18 cellular contexts compared by ENCODE assay signal in genomic region chr21:17796503-17796902, GRCh38. TPM values are rescaled to one million over a fixed set of nuclear protein-coding genes. Genes with fewer than 3 reads are reported as not detected.
A peak's percentile ranks its signal among the peaks of the same experiment; 100 is the strongest.
DNase-seq lines count a peak whose midpoint lies in the region; ATAC-seq and TF ChIP-seq lines count a peak whose summit lies in the region.
"Had no signal": no experiment of that assay in that cellular context is flagged by ENCODE, and none has a peak within 500 bp of the region (broad histone marks: within the 10 kb centered on the region; RNA-seq: fewer than 3 reads in every experiment).

No MANE protein-coding gene starts in this region.

- H3K27ac ChIP-seq in CD8-positive, alpha-beta T cell (ENCODE audit: low read depth, low read length): no peak overlapping the region
- H3K27ac ChIP-seq: epithelial cell of prostate, tibial nerve had no signal

- ATAC-seq in CD8-positive, alpha-beta T cell: no peak
- ATAC-seq in naive B cell (ENCODE audit: low read depth in 2 of 2) (no peak), Right ventricle myocardium superior (ENCODE audit: poor library complexity) (no peak)
- ATAC-seq: Right ventricle myocardium inferior had no signal

- H3K27ac Mint-ChIP-seq in CD8-positive, alpha-beta T cell: peak overlapping the region; percentile 90
- H3K27ac Mint-ChIP-seq in activated T-helper 2 cell treated with anti-CD3 and anti-CD28 coated beads, Interferon-gamma antibody, Interleukin-2, Interleukin-4, amounts not matched to agents 10 μg/mL and 5 μg/mL and 100 μg/mL, durations not matched to agents 14 hours and 24 hours and 36 hours: peak overlapping the region; percentile 69
- peak overlapping the region in 5 of 6 donors; percentile 1 to 76 (median 5) for H3K27ac Mint-ChIP-seq in naive B cell
- no peak overlapping the region for H3K27ac Mint-ChIP-seq in glutamatergic neuron (ENCODE audit: unreplicated experiment)

- H3K4me1 Mint-ChIP-seq in CD8-positive, alpha-beta T cell (ENCODE audit: low read depth): peaks cover 63% of the 10 kb centered on the region
- peaks cover 42% of the 10 kb centered on the region for H3K4me1 Mint-ChIP-seq in activated T-helper 2 cell treated with anti-CD3 and anti-CD28 coated beads, Interferon-gamma antibody, Interleukin-2, Interleukin-4, amounts not matched to agents 10 μg/mL and 5 μg/mL and 100 μg/mL, durations not matched to agents 14 hours and 24 hours and 36 hours (ENCODE audit: low read depth)
- peaks cover 10 to 30% (median 19%) of the 10 kb centered on the region in 3 donors for H3K4me1 Mint-ChIP-seq in naive B cell
- H3K4me1 Mint-ChIP-seq in glutamatergic neuron (ENCODE audit: low read depth, unreplicated experiment): peaks cover 4% of the 10 kb centered on the region

- TF ChIP-seq CTCF in CD8-positive, alpha-beta T cell (IDR thresholded peaks at IDR 0.05): no peak
- TF ChIP-seq CTCF in glutamatergic neuron (IDR thresholded peaks at IDR 0.05; ENCODE audit: partially characterized antibody, unreplicated experiment): no peak

- DNase-seq in CD8-positive, alpha-beta T cell: no peak
- DNase-seq in HuH-7.5 (ENCODE audit: low spot score) (peak; percentile 6), naive B cell (no peak), Right ventricle myocardium superior (no peak), Ammon's horn (ENCODE audit: low spot score) (no peak), glutamatergic neuron (no peak)
- DNase-seq in activated T-helper 2 cell treated with anti-CD3 and anti-CD28 coated beads, Interferon-gamma antibody, Interleukin-2, Interleukin-4, amounts not matched to agents 10 μg/mL and 5 μg/mL and 100 μg/mL, durations not matched to agents 14 hours and 24 hours and 36 hours (ENCODE audit: low spot score): no peak
- DNase-seq: activated CD4-positive, alpha-beta T cell treated with anti-CD3 and anti-CD28 coated beads for 4 hours; cortex of kidney; DMS153; NCI-H1694 treated with DMSO at 0.1 percent for 48 hours; NCI-H345; small intestine; stimulated activated CD4-positive, alpha-beta T cell treated with anti-CD3 and anti-CD28 coated beads, Interleukin-4, amount 100 ng/mL, for 4 hours; T-helper 9 cell had no signal

- peaks cover 48% of the 10 kb centered on the region for H3K36me3 Mint-ChIP-seq in CD8-positive, alpha-beta T cell
- peaks cover 63% of the 10 kb centered on the region for H3K36me3 Mint-ChIP-seq in activated T-helper 2 cell treated with anti-CD3 and anti-CD28 coated beads, Interferon-gamma antibody, Interleukin-2, Interleukin-4, amounts not matched to agents 10 μg/mL and 5 μg/mL and 100 μg/mL, durations not matched to agents 14 hours and 24 hours and 36 hours (ENCODE audit: low read depth)
- H3K36me3 Mint-ChIP-seq in naive B cell (peaks cover 0 to 14% of the 10 kb centered on the region in 2 donors), glutamatergic neuron (ENCODE audit: unreplicated experiment) (no peaks in the 10 kb centered on the region)

- intact Hi-C loops in CD8-positive, alpha-beta T cell (cut with DNase I, micrococcal nuclease): no loop called here
- intact Hi-C loops in activated T-helper 2 cell treated with anti-CD3 and anti-CD28 coated beads, Interferon-gamma antibody, Interleukin-2, Interleukin-4, amounts not matched to agents 10 μg/mL and 5 μg/mL and 100 μg/mL, durations not matched to agents 14 hours and 24 hours and 36 hours (cut with micrococcal nuclease): loop anchor here (1.0 kb wide), 1 partner anchor 12 kb away; no protein-coding TSS in a partner anchor
- intact Hi-C loops in Right ventricle myocardium superior (cut with DNase I): no loop called here

- H3K27me3 ChIP-seq in CD8-positive, alpha-beta T cell (ENCODE audit: insufficient read depth, low read length): no peaks in the 10 kb centered on the region
- H3K27me3 ChIP-seq: tibial nerve had no signal

- no peaks in the 10 kb centered on the region for H3K9me3 ChIP-seq in CD8-positive, alpha-beta T cell (ENCODE audit: low read length)

- H3K36me3 ChIP-seq in CD8-positive, alpha-beta T cell (ENCODE audit: insufficient read depth, low read length): no peaks in the 10 kb centered on the region

- POLR2A ChIA-PET in CD8-positive, alpha-beta T cell (lab: Charles Lee): interaction anchor here (2.4 kb wide), 1 partner anchor 22 kb away, joined by 10 read pairs; the partner anchor contains the start of gene C21orf91

- peak overlapping the region; percentile 49 for H3K4me3 Mint-ChIP-seq in CD8-positive, alpha-beta T cell
- peak overlapping the region; percentile 20 for H3K4me3 Mint-ChIP-seq in activated T-helper 2 cell treated with anti-CD3 and anti-CD28 coated beads, Interferon-gamma antibody, Interleukin-2, Interleukin-4, amounts not matched to agents 10 μg/mL and 5 μg/mL and 100 μg/mL, durations not matched to agents 14 hours and 24 hours and 36 hours (ENCODE audit: low read depth)
- no peak overlapping the region for H3K4me3 Mint-ChIP-seq in naive B cell
- H3K4me3 Mint-ChIP-seq in glutamatergic neuron (ENCODE audit: unreplicated experiment): no peak overlapping the region

- no peaks in the 10 kb centered on the region for H3K9me3 Mint-ChIP-seq in CD8-positive, alpha-beta T cell
- H3K9me3 Mint-ChIP-seq in activated T-helper 2 cell treated with anti-CD3 and anti-CD28 coated beads, Interferon-gamma antibody, Interleukin-2, Interleukin-4, amounts not matched to agents 10 μg/mL and 5 μg/mL and 100 μg/mL, durations not matched to agents 14 hours and 24 hours and 36 hours: peaks cover 4% of the 10 kb centered on the region
- H3K9me3 Mint-ChIP-seq in naive B cell (peaks cover 0 to 2% (median 0%) of the 10 kb centered on the region in 7 donors), glutamatergic neuron (ENCODE audit: unreplicated experiment) (no peaks in the 10 kb centered on the region)

- no peak overlapping the region for H3K4me3 ChIP-seq in CD8-positive, alpha-beta T cell (ENCODE audit: low read depth, low read length)
- H3K4me3 ChIP-seq: tibial nerve had no signal

- CTCF ChIA-PET in CD8-positive, alpha-beta T cell (lab: Charles Lee): no interaction called here

- H3K4me1 ChIP-seq in CD8-positive, alpha-beta T cell (ENCODE audit: insufficient read depth, low read length): peaks cover 50% of the 10 kb centered on the region

- no peaks in the 10 kb centered on the region for H3K27me3 Mint-ChIP-seq in CD8-positive, alpha-beta T cell (ENCODE audit: low read depth)
- H3K27me3 Mint-ChIP-seq in activated T-helper 2 cell treated with anti-CD3 and anti-CD28 coated beads, Interferon-gamma antibody, Interleukin-2, Interleukin-4, amounts not matched to agents 10 μg/mL and 5 μg/mL and 100 μg/mL, durations not matched to agents 14 hours and 24 hours and 36 hours (ENCODE audit: low read depth): no peaks in the 10 kb centered on the region
- H3K27me3 Mint-ChIP-seq in naive B cell (no peaks in the 10 kb centered on the region), glutamatergic neuron (ENCODE audit: unreplicated experiment) (no peaks in the 10 kb centered on the region)

RNA-seq across cellular contexts. Expression of gene C21orf91, which starts 22.7 kb away (rescaled TPM):
- total RNA-seq in CD8-positive, alpha-beta T cell: 10 to 100 TPM; 37.0 to 43.6 TPM
- total RNA-seq in activated T-helper 2 cell treated with anti-CD3 and anti-CD28 coated beads, Interferon-gamma antibody, Interleukin-2, Interleukin-4, amounts not matched to agents 10 μg/mL and 5 μg/mL and 100 μg/mL, durations not matched to agents 14 hours and 24 hours and 36 hours: 22.5 and 27.0 TPM in 2 replicates
- 10 to 100 TPM; 18.5 to 35.2 (median 32.9) TPM for polyA plus RNA-seq in naive B cell (ENCODE audit: low read depth in 6 of 6)
- 6.3 TPM for total RNA-seq in Right ventricle myocardium superior
- 14.3 TPM for total RNA-seq in glutamatergic neuron (ENCODE audit: unreplicated experiment)

Comparison
In these comparisons a context has a peak if more than half of its experiments do, and no peak if none do; other contexts are left out.
1. H3K4me3 Mint-ChIP-seq: peak in CD8-positive, alpha-beta T cell (single experiment) and activated T-helper 2 cell treated with anti-CD3 and anti-CD28 coated beads, Interferon-gamma antibody, Interleukin-2, Interleukin-4, amounts not matched to agents 10 μg/mL and 5 μg/mL and 100 μg/mL, durations not matched to agents 14 hours and 24 hours and 36 hours (single experiment); none in naive B cell (0 of 8) and glutamatergic neuron (single experiment).